21 cellular contexts compared by ENCODE assay signal in genomic region chr1:236027096-236027495, GRCh38.
DNase-seq lines count a peak whose midpoint lies in the region; ATAC-seq lines count a peak whose summit lies in the region.
"Had no signal": no experiment of that assay in that cellular context is flagged by ENCODE, and none has a peak within 500 bp of the region (broad histone marks: within the 10 kb centered on the region; RNA-seq: fewer than 3 reads in every experiment).

No MANE protein-coding gene starts in this region.

- in situ Hi-C loops in KBM-7 (cut with MboI; ENCODE audit: low pct_unique_long_range_greater_than_20kb, low sequenced_read_pairs) = no loop called here

- no peaks in the 10 kb centered on the region for H3K27me3 ChIP-seq in BLaER1

- H3K4me2 ChIP-seq in BLaER1 = peak overlapping the region; percentile 50
- H3K4me2 ChIP-seq: A549 had no signal

- H3K4me3 ChIP-seq in BLaER1 = no peak overlapping the region
- H3K4me3 ChIP-seq: A549, psoas muscle had no signal

- ATAC-seq in HG02571 (IDR thresholded peaks at IDR 0.05; ENCODE audit: unreplicated experiment) (no peak), HG03159 (IDR thresholded peaks at IDR 0.05; ENCODE audit: unreplicated experiment) (no peak)
- ATAC-seq: A549; activated CD4-positive, CD25-positive, alpha-beta regulatory T cell treated with anti-CD3 and anti-CD28 coated beads, Interleukin-2, amount 50 U/mL, for 24 hours; natural killer cell; psoas muscle; Right ventricle myocardium inferior had no signal

- no peaks in the 10 kb centered on the region for H3K36me3 ChIP-seq in BLaER1

- H4K20me1 ChIP-seq in BLaER1 = no peaks in the 10 kb centered on the region

- no peaks in the 10 kb centered on the region for H3K9me3 ChIP-seq in BLaER1
- H3K9me3 ChIP-seq: A549, psoas muscle had no signal

- peak overlapping the region; percentile 35; the same call in 1 of the 2 replicates for H3K27ac ChIP-seq in BLaER1
- H3K27ac ChIP-seq: A549, psoas muscle had no signal

- 0 out of 2 replicates have a peak overlapping the region, but pooled peaks have one; percentile 15 for H3K9ac ChIP-seq in BLaER1

- H3K4me1 ChIP-seq in BLaER1 = peaks cover 28% of the 10 kb centered on the region
- H3K4me1 ChIP-seq: A549, psoas muscle had no signal

- DNase-seq in KBM-7 (peak; percentile 75), SIG-M5 (lab: John Stamatoyannopoulos, UW) (peak; percentile 38), medulla oblongata (ENCODE audit: extremely low spot score) (peak; percentile 30), NCI-H2107 (lab: John Stamatoyannopoulos, UW) (no peak)
- no peak for DNase-seq in central memory CD4-positive, alpha-beta T cell
- DNase-seq: C1 segment of cervical spinal cord; cortex of kidney; kidney glomerular epithelial cell; mesendoderm; natural killer cell; NCI-H1092 treated with DMSO at 0.1 percent for 48 hours; NCI-H2029 treated with DMSO at 0.1 percent for 48 hours; psoas muscle; small intestine; stimulated activated CD4-positive, alpha-beta T cell treated with anti-CD3 and anti-CD28 coated beads, Interleukin-4, amount 100 ng/mL, for 1 hour had no signal

Comparison
In these comparisons a context has a peak if more than half of its experiments do, and no peak if none do; other contexts are left out.
1. DNase-seq: peak in KBM-7 (single experiment), SIG-M5 (single experiment) and medulla oblongata (single experiment); none in NCI-H2107 (single experiment) and central memory CD4-positive, alpha-beta T cell (single experiment).